ENCODE assay signal across 31 cellular contexts in the genomic region with DNA sequence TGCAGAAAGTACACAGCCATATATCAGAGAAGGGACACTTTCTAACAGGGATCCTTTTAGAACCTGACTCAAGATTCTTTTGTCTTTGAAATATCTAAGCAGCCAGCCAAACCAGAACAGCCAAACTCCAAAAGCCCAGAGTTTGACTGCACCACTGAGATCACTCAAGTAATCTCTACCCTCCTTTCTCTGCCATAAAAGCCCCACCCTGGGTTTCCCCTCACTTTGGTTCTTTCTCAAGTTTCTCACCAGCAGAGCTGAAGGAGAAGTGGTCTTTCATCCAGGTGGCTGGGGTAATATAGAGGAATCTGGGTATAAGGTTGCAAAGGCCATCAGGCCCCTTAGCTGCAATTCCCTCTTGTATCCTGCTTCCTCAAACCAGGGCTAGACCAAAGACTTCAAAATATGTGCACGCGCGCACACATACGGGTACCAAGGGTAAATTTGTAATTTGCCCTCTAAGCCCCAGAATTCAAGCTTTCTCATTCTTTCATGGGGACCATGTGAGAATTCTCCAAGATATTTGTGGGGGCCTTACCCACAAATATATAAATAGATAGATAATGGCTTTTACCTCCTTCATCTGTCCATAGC. TPM values are rescaled to one million over a fixed set of nuclear protein-coding genes. Genes with fewer than 3 reads are reported as not detected.
"Had no signal": no experiment of that assay in that cellular context is flagged by ENCODE, and none has a peak within 500 bp of the region (broad histone marks: within the 10 kb centered on the region; RNA-seq: fewer than 3 reads in every experiment).

No MANE protein-coding gene starts in this region.

- H3K27me3 ChIP-seq: ascending aorta, SJCRH30 had no signal

- H3K4me2 ChIP-seq: PC-9 had no signal

- H3K36me3 ChIP-seq: ascending aorta, SJCRH30 had no signal

- ATAC-seq: activated CD8-positive, alpha-beta T cell treated with anti-CD3 and anti-CD28 coated beads for 36 hours; activated T-cell treated with anti-CD3 and anti-CD28 coated beads, Interleukin-2, amount 50 U/mL, for 72 hours had no signal

- H3K4me3 Mint-ChIP-seq: activated CD4-positive, alpha-beta T cell treated with anti-CD3 and anti-CD28 coated beads, Interleukin-2, amount 10 ng/mL, durations not matched to agents 24 days and 14 days; activated CD8-positive, alpha-beta T cell treated with anti-CD3 and anti-CD28 coated beads for 36 hours; activated naive CD4-positive, alpha-beta T cell treated with anti-CD3 and anti-CD28 coated beads, Interleukin-2, amount 50 U/mL, for 24 hours; activated naive CD8-positive, alpha-beta T cell treated with anti-CD3 and anti-CD28 coated beads, Interleukin-2, amount 10 ng/mL, durations not matched to agents 7 days and 5 days; activated T-cell treated with anti-CD3 and anti-CD28 coated beads, Interleukin-2, amount 50 U/mL, for 72 hours had no signal

- DNase-seq: activated CD4-positive, alpha-beta T cell treated with anti-CD3 and anti-CD28 coated beads, Interleukin-2, amount 10 ng/mL, durations not matched to agents 24 days and 14 days; activated CD4-positive, alpha-beta T cell treated with anti-CD3 and anti-CD28 coated beads, Interleukin-2, amount 50 U/mL, for 4 hours; activated CD8-positive, alpha-beta T cell treated with anti-CD3 and anti-CD28 coated beads for 36 hours; activated gamma-delta T cell; activated naive CD4-positive, alpha-beta T cell treated with Interleukin-2 at 50 U/mL for 16 hours; activated naive CD8-positive, alpha-beta T cell treated with anti-CD3 and anti-CD28 coated beads, Interleukin-2, amount 10 ng/mL, durations not matched to agents 7 days and 5 days; activated T-cell treated with anti-CD3 and anti-CD28 coated beads, Interleukin-2, amount 50 U/mL, for 1 hour; activated T-cell treated with anti-CD3 and anti-CD28 coated beads, Interleukin-2, amount 50 U/mL, for 72 hours; amygdala; MM.1S; MV-4-11; NCI-H1092; NCI-H1436 treated with DMSO at 0.1 percent for 48 hours; NCI-H1694 treated with DMSO at 0.1 percent for 48 hours; NCI-H2029; NCI-H345; NCI-H524 treated with DMSO at 0.1 percent for 48 hours; PC-9; SHP77; SJCRH30; T1000 had no signal

- H3K4me1 Mint-ChIP-seq: activated CD4-positive, alpha-beta T cell treated with anti-CD3 and anti-CD28 coated beads, Interleukin-2, amount 10 ng/mL, durations not matched to agents 24 days and 14 days; activated naive CD4-positive, alpha-beta T cell treated with anti-CD3 and anti-CD28 coated beads, Interleukin-2, amount 50 U/mL, for 24 hours; activated naive CD8-positive, alpha-beta T cell treated with anti-CD3 and anti-CD28 coated beads, Interleukin-2, amount 10 ng/mL, durations not matched to agents 7 days and 5 days had no signal

- H3K27ac Mint-ChIP-seq: activated CD4-positive, alpha-beta T cell treated with anti-CD3 and anti-CD28 coated beads, Interleukin-2, amount 10 ng/mL, durations not matched to agents 24 days and 14 days; activated CD8-positive, alpha-beta T cell treated with anti-CD3 and anti-CD28 coated beads for 36 hours; activated naive CD4-positive, alpha-beta T cell treated with anti-CD3 and anti-CD28 coated beads, Interleukin-2, amount 50 U/mL, for 24 hours; activated naive CD8-positive, alpha-beta T cell treated with anti-CD3 and anti-CD28 coated beads, Interleukin-2, amount 10 ng/mL, durations not matched to agents 7 days and 5 days; activated T-cell treated with anti-CD3 and anti-CD28 coated beads, Interleukin-2, amount 50 U/mL, for 72 hours; activated T-helper 2 cell treated with anti-CD3 and anti-CD28 coated beads, Interferon-gamma antibody, Interleukin-2, Interleukin-4, amounts not matched to agents 10 μg/mL and 5 μg/mL and 100 μg/mL, durations not matched to agents 14 hours and 24 hours and 36 hours had no signal

- H3K9me3 ChIP-seq: ascending aorta, SJCRH30 had no signal

- FAIRE-seq: RCC 7860 had no signal

- H3K27ac ChIP-seq: ascending aorta, PC-9, SJCRH30, SK-N-MC had no signal

- H3K9me3 Mint-ChIP-seq: activated CD4-positive, alpha-beta T cell treated with anti-CD3 and anti-CD28 coated beads, Interleukin-2, amount 10 ng/mL, durations not matched to agents 24 days and 14 days; activated CD8-positive, alpha-beta T cell treated with anti-CD3 and anti-CD28 coated beads for 36 hours; activated naive CD4-positive, alpha-beta T cell treated with anti-CD3 and anti-CD28 coated beads, Interleukin-2, amount 50 U/mL, for 24 hours; activated naive CD8-positive, alpha-beta T cell treated with anti-CD3 and anti-CD28 coated beads, Interleukin-2, amount 10 ng/mL, durations not matched to agents 7 days and 5 days; activated T-cell treated with anti-CD3 and anti-CD28 coated beads, Interleukin-2, amount 50 U/mL, for 72 hours; activated T-helper 2 cell treated with anti-CD3 and anti-CD28 coated beads, Interferon-gamma antibody, Interleukin-2, Interleukin-4, amounts not matched to agents 10 μg/mL and 5 μg/mL and 100 μg/mL, durations not matched to agents 14 hours and 24 hours and 36 hours had no signal

- H2AFZ ChIP-seq: PC-9 had no signal

- H3K36me3 Mint-ChIP-seq: activated naive CD4-positive, alpha-beta T cell treated with anti-CD3 and anti-CD28 coated beads, Interleukin-2, amount 50 U/mL, for 24 hours; activated naive CD8-positive, alpha-beta T cell treated with anti-CD3 and anti-CD28 coated beads, Interleukin-2, amount 10 ng/mL, durations not matched to agents 7 days and 5 days had no signal

- H3K4me1 ChIP-seq: ascending aorta, SJCRH30 had no signal

- H3K4me3 ChIP-seq: ascending aorta, PC-9, SJCRH30, SK-N-MC had no signal

RNA-seq across cellular contexts. Expression of gene GPX5, which starts 42.9 kb away (rescaled TPM):
- total RNA-seq: activated CD4-positive, alpha-beta T cell treated with anti-CD3 and anti-CD28 coated beads, Interleukin-2, amount 10 ng/mL, durations not matched to agents 24 days and 14 days; activated CD8-positive, alpha-beta memory T cell treated with anti-CD3 and anti-CD28 coated beads for 36 hours; activated CD8-positive, alpha-beta T cell treated with anti-CD3 and anti-CD28 coated beads for 36 hours; activated naive CD8-positive, alpha-beta T cell treated with anti-CD3 and anti-CD28 coated beads, Interleukin-2, amount 10 ng/mL, durations not matched to agents 7 days and 5 days; activated T-cell treated with anti-CD3 and anti-CD28 coated beads, Interleukin-2, amount 50 U/mL, for 72 hours; activated T-helper 2 cell treated with anti-CD3 and anti-CD28 coated beads, Interferon-gamma antibody, Interleukin-2, Interleukin-4, amounts not matched to agents 10 μg/mL and 5 μg/mL and 100 μg/mL, durations not matched to agents 14 hours and 24 hours and 36 hours; ascending aorta; cardiac septum; NCI-H460; PC-9; SJCRH30; T-helper 1 cell treated with Interleukin-12 subunit alpha and Interleukin-12 subunit beta and Interleukin-4 antibody, amounts not matched to agents 30 ng/mL and 1 ng/mL, for 36 hours; T-helper 2 cell treated with Interferon-gamma antibody and Interleukin-4, amounts not matched to agents 100 ng/mL and 5 ng/mL, for 36 hours had no signal

RNA-seq across cellular contexts. Expression of gene GPX6, which starts 53.0 kb away (rescaled TPM):
- total RNA-seq: activated CD4-positive, alpha-beta T cell treated with anti-CD3 and anti-CD28 coated beads, Interleukin-2, amount 10 ng/mL, durations not matched to agents 24 days and 14 days; activated CD8-positive, alpha-beta memory T cell treated with anti-CD3 and anti-CD28 coated beads for 36 hours; activated CD8-positive, alpha-beta T cell treated with anti-CD3 and anti-CD28 coated beads for 36 hours; activated naive CD8-positive, alpha-beta T cell treated with anti-CD3 and anti-CD28 coated beads, Interleukin-2, amount 10 ng/mL, durations not matched to agents 7 days and 5 days; activated T-cell treated with anti-CD3 and anti-CD28 coated beads, Interleukin-2, amount 50 U/mL, for 72 hours; activated T-helper 2 cell treated with anti-CD3 and anti-CD28 coated beads, Interferon-gamma antibody, Interleukin-2, Interleukin-4, amounts not matched to agents 10 μg/mL and 5 μg/mL and 100 μg/mL, durations not matched to agents 14 hours and 24 hours and 36 hours; ascending aorta; cardiac septum; NCI-H460; PC-9; SJCRH30; T-helper 1 cell treated with Interleukin-12 subunit alpha and Interleukin-12 subunit beta and Interleukin-4 antibody, amounts not matched to agents 30 ng/mL and 1 ng/mL, for 36 hours; T-helper 2 cell treated with Interferon-gamma antibody and Interleukin-4, amounts not matched to agents 100 ng/mL and 5 ng/mL, for 36 hours had no signal
